Comparison of ENCODE assay signal across 21 cellular contexts in genomic region chr7:96331233-96331632, GRCh38. TPM values are rescaled to one million over a fixed set of nuclear protein-coding genes. Genes with fewer than 3 reads are reported as not detected.
DNase-seq lines count a peak whose midpoint lies in the region; ATAC-seq, FAIRE-seq and TF ChIP-seq lines count a peak whose summit lies in the region.
"Had no signal": no experiment of that assay in that cellular context is flagged by ENCODE, and none has a peak within 500 bp of the region (broad histone marks: within the 10 kb centered on the region; RNA-seq: fewer than 3 reads in every experiment).

No MANE protein-coding gene starts in this region.

- no peaks in the 10 kb centered on the region for H3K9me3 Mint-ChIP-seq in stimulated activated naive CD8-positive, alpha-beta T cell treated with anti-CD3 and anti-CD28 coated beads, Interleukin-15, Interleukin-2, amounts not matched to agents 100 ng/mL and 50 ng/mL, for 24 hours
- H3K9me3 Mint-ChIP-seq in stimulated activated naive CD8-positive, alpha-beta T cell treated with anti-CD3 and anti-CD28 coated beads, Interleukin-15, amount 100 ng/mL, for 72 hours: no peaks in the 10 kb centered on the region
- H3K9me3 Mint-ChIP-seq in activated T-helper 1 cell treated with anti-CD3 and anti-CD28 coated beads, Interleukin-12 subunit alpha, Interleukin-12 subunit beta, Interleukin-2, Interleukin-4 antibody, amounts not matched to agents 30 ng/mL and 10 ng/mL and 1 ng/mL, durations not matched to agents 14 hours and 24 hours and 36 hours: no peaks in the 10 kb centered on the region

- H3K4me1 Mint-ChIP-seq in stimulated activated naive CD8-positive, alpha-beta T cell treated with anti-CD3 and anti-CD28 coated beads, Interleukin-15, Interleukin-2, amounts not matched to agents 100 ng/mL and 50 ng/mL, for 24 hours (ENCODE audit: low read depth): peaks cover 8% of the 10 kb centered on the region
- no peaks in the 10 kb centered on the region for H3K4me1 Mint-ChIP-seq in stimulated activated naive CD8-positive, alpha-beta T cell treated with anti-CD3 and anti-CD28 coated beads, Interleukin-15, amount 100 ng/mL, for 72 hours
- no peaks in the 10 kb centered on the region for H3K4me1 Mint-ChIP-seq in activated T-helper 1 cell treated with anti-CD3 and anti-CD28 coated beads, Interleukin-12 subunit alpha, Interleukin-12 subunit beta, Interleukin-2, Interleukin-4 antibody, amounts not matched to agents 30 ng/mL and 10 ng/mL and 1 ng/mL, durations not matched to agents 14 hours and 24 hours and 36 hours (ENCODE audit: low read depth)
- H3K4me1 Mint-ChIP-seq: CD8-positive, alpha-beta memory T cell had no signal

- BruUV-seq in HepG2 (replicated peaks; lab: Mats Ljungman, UMichigan): no TSS peak

- no peaks in the 10 kb centered on the region for H3K36me3 Mint-ChIP-seq in stimulated activated naive CD8-positive, alpha-beta T cell treated with anti-CD3 and anti-CD28 coated beads, Interleukin-15, Interleukin-2, amounts not matched to agents 100 ng/mL and 50 ng/mL, for 24 hours (ENCODE audit: low read depth)
- H3K36me3 Mint-ChIP-seq in activated T-helper 1 cell treated with anti-CD3 and anti-CD28 coated beads, Interleukin-12 subunit alpha, Interleukin-12 subunit beta, Interleukin-2, Interleukin-4 antibody, amounts not matched to agents 30 ng/mL and 10 ng/mL and 1 ng/mL, durations not matched to agents 14 hours and 24 hours and 36 hours (ENCODE audit: low read depth): no peaks in the 10 kb centered on the region

- peak overlapping the region; percentile 40 for H3K4me2 ChIP-seq in HepG2 (ENCODE audit: low read depth, low read length)
- H3K4me2 ChIP-seq: BLaER1 treated with 17β-estradiol and CSF1 and Interleukin-3, amounts not matched to agents 10 nM and 100 nM had no signal

- no peak for TF ChIP-seq POLR2A in HepG2 (IDR thresholded peaks at IDR 0.05; ENCODE audit: insufficient read depth in 1 of 2, low read depth in 2 of 2, low read length in 2 of 2)

- POLR2A ChIA-PET in HepG2 (lab: Yijun Ruan, JAX): interaction anchor here (0.9 to 1.4 kb wide), 2 partner anchors 9 to 28 kb away, joined by 3 to 5 read pairs; no protein-coding TSS in a partner anchor

- TF ChIP-seq CTCF in bronchial epithelial cell (IDR thresholded peaks at IDR 0.05; ENCODE audit: insufficient read depth, low read length, severe bottlenecking): no peak
- no peak for TF ChIP-seq CTCF in HepG2 (CRISPR knock-in tag; IDR thresholded peaks at IDR 0.05)

- peak overlapping the region; percentile 49 for H3K27ac Mint-ChIP-seq in stimulated activated naive CD8-positive, alpha-beta T cell treated with anti-CD3 and anti-CD28 coated beads, Interleukin-15, Interleukin-2, amounts not matched to agents 100 ng/mL and 50 ng/mL, for 24 hours
- H3K27ac Mint-ChIP-seq in stimulated activated naive CD8-positive, alpha-beta T cell treated with anti-CD3 and anti-CD28 coated beads, Interleukin-15, amount 100 ng/mL, for 72 hours: no peak overlapping the region
- no peak overlapping the region for H3K27ac Mint-ChIP-seq in activated T-helper 1 cell treated with anti-CD3 and anti-CD28 coated beads, Interleukin-12 subunit alpha, Interleukin-12 subunit beta, Interleukin-2, Interleukin-4 antibody, amounts not matched to agents 30 ng/mL and 10 ng/mL and 1 ng/mL, durations not matched to agents 14 hours and 24 hours and 36 hours
- H3K27ac Mint-ChIP-seq: CD8-positive, alpha-beta memory T cell had no signal

- in situ Hi-C loops in HepG2 (cut with HindIII; ENCODE audit: extremely low pct_ligation_motif_present, low pct_unique_long_range_greater_than_20kb): no loop called here

- H3K27me3 ChIP-seq in bronchial epithelial cell (ENCODE audit: control insufficient read depth, insufficient read depth, low read length) (no peaks in the 10 kb centered on the region), HepG2 (ENCODE audit: control insufficient read depth in 1 of 2, insufficient read depth in 2 of 2, low read length in 2 of 2) (no peaks in the 10 kb centered on the region)
- H3K27me3 ChIP-seq: BLaER1 treated with 17β-estradiol and CSF1 and Interleukin-3, amounts not matched to agents 10 nM and 100 nM had no signal

- DNase-seq in stimulated activated naive CD8-positive, alpha-beta T cell treated with anti-CD3 and anti-CD28 coated beads, Interleukin-15, amount 100 ng/mL, for 72 hours: no peak
- DNase-seq in bronchial epithelial cell (ENCODE audit: low read depth) (peak; percentile 69), HepG2 (ENCODE audit: low spot score) (peak; percentile 69), NCI-H2107 treated with DMSO at 0.1 percent for 48 hours (lab: John Stamatoyannopoulos, UW; ENCODE audit: unreplicated experiment) (no peak), iPS-NIHi7 (ENCODE audit: extremely low spot score) (no peak)
- no peak for DNase-seq in activated T-helper 1 cell treated with anti-CD3 and anti-CD28 coated beads, Interleukin-12 subunit alpha, Interleukin-12 subunit beta, Interleukin-2, Interleukin-4 antibody, amounts not matched to agents 30 ng/mL and 10 ng/mL and 1 ng/mL, durations not matched to agents 14 hours and 24 hours and 36 hours (ENCODE audit: low spot score)
- DNase-seq: CD8-positive, alpha-beta memory T cell; EL; GOT3; KBM-7; MV-4-11; NCI-H1417; NCI-H2029; NCI-H2227 treated with DMSO at 0.1 percent for 48 hours; NCI-H524; NK-92 treated with Interleukin-12 subunit alpha and Interleukin-12 subunit beta, amount 100 ng/mL, for 24 hours had no signal

- peaks cover 4% of the 10 kb centered on the region for H3K27me3 Mint-ChIP-seq in stimulated activated naive CD8-positive, alpha-beta T cell treated with anti-CD3 and anti-CD28 coated beads, Interleukin-15, Interleukin-2, amounts not matched to agents 100 ng/mL and 50 ng/mL, for 24 hours
- H3K27me3 Mint-ChIP-seq in stimulated activated naive CD8-positive, alpha-beta T cell treated with anti-CD3 and anti-CD28 coated beads, Interleukin-15, amount 100 ng/mL, for 72 hours: no peaks in the 10 kb centered on the region
- peaks cover 3% of the 10 kb centered on the region for H3K27me3 Mint-ChIP-seq in activated T-helper 1 cell treated with anti-CD3 and anti-CD28 coated beads, Interleukin-12 subunit alpha, Interleukin-12 subunit beta, Interleukin-2, Interleukin-4 antibody, amounts not matched to agents 30 ng/mL and 10 ng/mL and 1 ng/mL, durations not matched to agents 14 hours and 24 hours and 36 hours (ENCODE audit: insufficient read depth)

- H3K9ac ChIP-seq in HepG2 (ENCODE audit: insufficient read depth, low read depth, low read length): no peak overlapping the region
- H3K9ac ChIP-seq: BLaER1 treated with 17β-estradiol and CSF1 and Interleukin-3, amounts not matched to agents 10 nM and 100 nM had no signal

- WGBS in HepG2 (ENCODE audit: low lambda C conversion rate): 17% methylated on average over 2 of the region's 2 CpGs

- FAIRE-seq in bronchial epithelial cell (lab: Jason Lieb, UNC) (peak; percentile 79), HepG2 (lab: Jason Lieb, UNC) (peak; percentile 50)
- FAIRE-seq: A204.1 had no signal

- TF ChIP-seq RAD21 in HepG2 (CRISPR knock-in tag; IDR thresholded peaks at IDR 0.05): no peak

- H3K4me3 Mint-ChIP-seq in stimulated activated naive CD8-positive, alpha-beta T cell treated with anti-CD3 and anti-CD28 coated beads, Interleukin-15, Interleukin-2, amounts not matched to agents 100 ng/mL and 50 ng/mL, for 24 hours: no peak overlapping the region
- H3K4me3 Mint-ChIP-seq in stimulated activated naive CD8-positive, alpha-beta T cell treated with anti-CD3 and anti-CD28 coated beads, Interleukin-15, amount 100 ng/mL, for 72 hours: no peak overlapping the region
- H3K4me3 Mint-ChIP-seq in activated T-helper 1 cell treated with anti-CD3 and anti-CD28 coated beads, Interleukin-12 subunit alpha, Interleukin-12 subunit beta, Interleukin-2, Interleukin-4 antibody, amounts not matched to agents 30 ng/mL and 10 ng/mL and 1 ng/mL, durations not matched to agents 14 hours and 24 hours and 36 hours: no peak overlapping the region
- H3K4me3 Mint-ChIP-seq: CD8-positive, alpha-beta memory T cell had no signal

- no peaks in the 10 kb centered on the region for H3K9me3 ChIP-seq in HepG2 (ENCODE audit: low read length)

- CTCF ChIA-PET in HepG2 (lab: Yijun Ruan, JAX; ENCODE audit: low intra/inter-chr PET ratio, low total read pairs): no interaction called here

- H3K36me3 ChIP-seq in bronchial epithelial cell (ENCODE audit: control insufficient read depth, insufficient read depth, low read length) (no peaks in the 10 kb centered on the region), HepG2 (replicated peaks in 1 of 2; ENCODE audit: control insufficient read depth in 1 of 2, insufficient read depth in 2 of 2, low read length in 2 of 2) (no peaks in the 10 kb centered on the region)
- H3K36me3 ChIP-seq: BLaER1 treated with 17β-estradiol and CSF1 and Interleukin-3, amounts not matched to agents 10 nM and 100 nM had no signal

- H3K4me3 ChIP-seq in bronchial epithelial cell (ENCODE audit: low read depth, low read length): no peak overlapping the region
- no peak overlapping the region for H3K4me3 ChIP-seq in HepG2 (replicated peaks in 1 of 3; ENCODE audit: insufficient read depth in 1 of 3, low read depth in 2 of 3, low read length in 3 of 3)
- H3K4me3 ChIP-seq: BLaER1 treated with 17β-estradiol and CSF1 and Interleukin-3, amounts not matched to agents 10 nM and 100 nM; SK-N-MC had no signal

- H4K20me1 ChIP-seq in HepG2 (ENCODE audit: insufficient read depth, low read length): no peaks in the 10 kb centered on the region
- H4K20me1 ChIP-seq: BLaER1 treated with 17β-estradiol and CSF1 and Interleukin-3, amounts not matched to agents 10 nM and 100 nM had no signal

- TF ChIP-seq EP300 in HepG2 (IDR thresholded peaks at IDR 0.05; ENCODE audit: low read depth in 2 of 2, low read length in 2 of 2): peak in 1 of 2 experiments; percentile 49; a peak in 1 of 4 replicates
- TF ChIP-seq EP300 in HepG2 (CRISPR knock-in tag; IDR thresholded peaks at IDR 0.05; ENCODE audit: borderline replicate concordance): no peak

- peaks cover 33% of the 10 kb centered on the region for H3K4me1 ChIP-seq in HepG2 (ENCODE audit: insufficient read depth, low read length)

- intact Hi-C loops in HepG2 (cut with micrococcal nuclease; ENCODE audit: unreplicated experiment): no loop called here
- intact Hi-C loops in activated T-helper 1 cell treated with anti-CD3 and anti-CD28 coated beads, Interleukin-12 subunit alpha, Interleukin-12 subunit beta, Interleukin-2, Interleukin-4 antibody, amounts not matched to agents 30 ng/mL and 10 ng/mL and 1 ng/mL, durations not matched to agents 14 hours and 24 hours and 36 hours (cut with micrococcal nuclease): no loop called here

- H3K27ac ChIP-seq in HepG2 (ENCODE audit: extremely low read length, insufficient read depth, low read length): no peak overlapping the region
- H3K27ac ChIP-seq: BLaER1 treated with 17β-estradiol and CSF1 and Interleukin-3, amounts not matched to agents 10 nM and 100 nM; SK-N-MC had no signal

- H3K79me2 ChIP-seq in HepG2 (ENCODE audit: insufficient read depth, low read length): no peaks in the 10 kb centered on the region

- no peak for ATAC-seq in stimulated activated naive CD8-positive, alpha-beta T cell treated with anti-CD3 and anti-CD28 coated beads, Interleukin-15, amount 100 ng/mL, for 72 hours
- ATAC-seq in HepG2 (peak; percentile 63), GM21576 (IDR thresholded peaks at IDR 0.05; ENCODE audit: unreplicated experiment) (no peak)

- H2AFZ ChIP-seq in HepG2 (ENCODE audit: low read length): no peak overlapping the region

RNA-seq across cellular contexts. Expression of gene SLC25A13, which starts 9.3 kb away (rescaled TPM):
- total RNA-seq in bronchial epithelial cell (14.6 and 16.6 TPM in 2 replicates), HepG2 (2016; rRNA removed; fragmentation: Illumina TruSeq; extraction: Trizol) (84.9 and 112 TPM in 2 replicates)
- total RNA-seq in HepG2 (2016; cell fraction: cytosol; rRNA removed; fragmentation: Illumina TruSeq; extraction: Trizol; ENCODE audit: low read depth): 42.8 and 48.3 TPM in 2 replicates
- 87.2 and 111 TPM in 2 replicates for total RNA-seq in HepG2 (2016; cell fraction: insoluble cytoplasmic fraction; rRNA removed; fragmentation: Illumina TruSeq; extraction: Trizol)
- 55.1 and 60.6 TPM in 2 replicates for total RNA-seq in HepG2 (2016; cell fraction: membrane; rRNA removed; fragmentation: Illumina TruSeq; extraction: Trizol)
- 73.7 and 78.0 TPM in 2 replicates for total RNA-seq in HepG2 (2016; cell fraction: nucleus; rRNA removed; fragmentation: Illumina TruSeq; extraction: Trizol)
- 32.7 and 36.2 TPM in 2 replicates for polyA plus RNA-seq in HepG2 (2011; rRNA removed)
- 18.3 and 29.4 TPM in 2 replicates for polyA plus RNA-seq in HepG2 (2011; cell fraction: cytosol; rRNA removed)
- 32.1 and 35.6 TPM in 2 replicates for polyA plus RNA-seq in HepG2 (2011; cell fraction: nucleus; rRNA removed)
- polyA plus RNA-seq in HepG2 (2012): 40.3 and 51.0 TPM in 2 replicates
- polyA plus RNA-seq in HepG2 (2016; cell fraction: cytosol; fragmentation: Illumina TruSeq; extraction: Trizol; ENCODE audit: low read depth): 14.6 and 15.8 TPM in 2 replicates
- polyA plus RNA-seq in HepG2 (2016; cell fraction: insoluble cytoplasmic fraction; fragmentation: Illumina TruSeq; extraction: Trizol; ENCODE audit: low read depth): 94.2 and 94.4 TPM in 2 replicates
- 28.0 and 33.7 TPM in 2 replicates for polyA plus RNA-seq in HepG2 (2016; cell fraction: membrane; fragmentation: Illumina TruSeq; extraction: Trizol; ENCODE audit: low read depth)
- 68.9 and 70.7 TPM in 2 replicates for polyA plus RNA-seq in HepG2 (2016; cell fraction: nucleus; fragmentation: Illumina TruSeq; extraction: Trizol; ENCODE audit: insufficient read depth, low read depth)
- polyA minus RNA-seq in HepG2 (2011; rRNA and poly(A)+ RNA removed; ENCODE audit: low replicate concordance): 25.8 and 44.3 TPM in 2 replicates
- polyA minus RNA-seq in HepG2 (2011; cell fraction: cytosol; rRNA and poly(A)+ RNA removed): 36.7 and 39.4 TPM in 2 replicates
- 71.4 and 83.4 TPM in 2 replicates for polyA minus RNA-seq in HepG2 (2011; cell fraction: nucleus; rRNA and poly(A)+ RNA removed)
- total RNA-seq in activated T-helper 1 cell treated with anti-CD3 and anti-CD28 coated beads, Interleukin-12 subunit alpha, Interleukin-12 subunit beta, Interleukin-2, Interleukin-4 antibody, amounts not matched to agents 30 ng/mL and 10 ng/mL and 1 ng/mL, durations not matched to agents 14 hours and 24 hours and 36 hours: 18.5 and 21.0 TPM in 2 replicates

Comparison
In these comparisons a context has a peak if more than half of its experiments do, and no peak if none do; other contexts are left out.
1. DNase-seq: peak in bronchial epithelial cell (single experiment) and HepG2 (single experiment); none in stimulated activated naive CD8-positive, alpha-beta T cell treated with anti-CD3 and anti-CD28 coated beads, Interleukin-15, amount 100 ng/mL, for 72 hours (0 of 2), activated T-helper 1 cell treated with anti-CD3 and anti-CD28 coated beads, Interleukin-12 subunit alpha, Interleukin-12 subunit beta, Interleukin-2, Interleukin-4 antibody, amounts not matched to agents 30 ng/mL and 10 ng/mL and 1 ng/mL, durations not matched to agents 14 hours and 24 hours and 36 hours (single experiment), NCI-H2107 treated with DMSO at 0.1 percent for 48 hours (single experiment) and iPS-NIHi7 (single experiment).